22 cellular contexts compared by ENCODE assay signal in genomic region chr1:13587256-13588030, GRCh38. TPM values are rescaled to one million over a fixed set of nuclear protein-coding genes. Genes with fewer than 3 reads are reported as not detected.
A peak's percentile ranks its signal among the peaks of the same experiment; 100 is the strongest.
DNase-seq lines count a peak whose midpoint lies in the region; ATAC-seq and TF ChIP-seq lines count a peak whose summit lies in the region.
"Had no signal": no experiment of that assay in that cellular context is flagged by ENCODE, and none has a peak within 500 bp of the region (broad histone marks: within the 10 kb centered on the region; RNA-seq: fewer than 3 reads in every experiment).

No MANE protein-coding gene starts in this region.

- peaks cover 26% of the 10 kb centered on the region for H3K4me1 ChIP-seq in iPS-20b (ENCODE audit: insufficient read depth, low read length)
- H3K4me1 ChIP-seq in smooth muscle cell (ENCODE audit: low read depth) = peaks cover 34% of the 10 kb centered on the region

- DNase-seq in NCI-H226 (peak; percentile 88), T47D (ENCODE audit: low read depth in 1 of 2, low spot score in 1 of 2) (peak; percentile 19 to 36), smooth muscle cell (lab: John Stamatoyannopoulos, UW; ENCODE audit: unreplicated experiment) (no peak), HuH-7.5 (ENCODE audit: low spot score) (no peak)
- DNase-seq: activated naive CD8-positive, alpha-beta T cell treated with anti-CD3 and anti-CD28 coated beads for 36 hours; activated T-cell treated with anti-CD3 and anti-CD28 coated beads for 4 hours; AML-193; Caco-2; endodermal cell; GDM1; HFFc6; IMR-90; islet precursor cell; NCI-H1048; SHP77; stimulated activated CD4-positive, alpha-beta T cell treated with anti-CD3 and anti-CD28 coated beads, Interleukin-15, amount 100 ng/mL, for 24 hours; stimulated activated naive CD8-positive, alpha-beta T cell treated with anti-CD3 and anti-CD28 coated beads, Interleukin-15, amount 100 ng/mL, for 72 hours had no signal

- H3K27me3 ChIP-seq in iPS-20b (ENCODE audit: insufficient read depth, low read length) = peaks cover 13% of the 10 kb centered on the region; the same call in 1 of the 2 replicates
- no peaks in the 10 kb centered on the region for H3K27me3 ChIP-seq in smooth muscle cell (ENCODE audit: low read depth)

- H3K79me2 ChIP-seq in smooth muscle cell (ENCODE audit: low read depth) = peaks cover 88% of the 10 kb centered on the region

- H3K27ac ChIP-seq in iPS-20b (ENCODE audit: low read length) = no peak overlapping the region
- H3K27ac ChIP-seq in smooth muscle cell (ENCODE audit: low read depth) = peak overlapping the region; percentile 94

- H3K36me3 ChIP-seq in iPS-20b (ENCODE audit: insufficient read depth, low read depth, low read length) (peaks cover 34% of the 10 kb centered on the region), smooth muscle cell (ENCODE audit: low read depth) (no peaks in the 10 kb centered on the region)
- H3K36me3 ChIP-seq: gastroesophageal sphincter had no signal

- WGBS in smooth muscle cell (ENCODE audit: low lambda C conversion rate) = 25% methylated on average over 9 of the region's 9 CpGs

- no peak overlapping the region for H3K9ac ChIP-seq in iPS-20b (ENCODE audit: low read depth, low read length)
- H3K9ac ChIP-seq in smooth muscle cell (ENCODE audit: low read depth) = no peak overlapping the region

- H3K9me3 ChIP-seq in iPS-20b (ENCODE audit: insufficient read depth, low read depth, low read length) (no peaks in the 10 kb centered on the region), smooth muscle cell (replicated peaks; ENCODE audit: low read depth) (no peaks in the 10 kb centered on the region)
- H3K9me3 ChIP-seq: Caco-2, gastroesophageal sphincter had no signal

- peaks cover 65% of the 10 kb centered on the region for H4K20me1 ChIP-seq in smooth muscle cell (ENCODE audit: low read depth)

- in situ Hi-C loops in T47D (cut with HindIII; ENCODE audit: low pct_unique_long_range_greater_than_20kb, low sequenced_read_pairs) = no loop called here

- TF ChIP-seq CTCF in smooth muscle cell (IDR thresholded peaks at IDR 0.05; ENCODE audit: borderline replicate concordance, insufficient read depth, poor library complexity, severe bottlenecking) = no peak

- H3K4me2 ChIP-seq in smooth muscle cell = peak overlapping the region; percentile 84

- ATAC-seq in HG02623 (IDR thresholded peaks at IDR 0.05; ENCODE audit: unreplicated experiment) (no peak), GM19324 (IDR thresholded peaks at IDR 0.05; ENCODE audit: low FRiP score, unreplicated experiment) (no peak)
- ATAC-seq: gastroesophageal sphincter; stimulated activated naive CD8-positive, alpha-beta T cell treated with anti-CD3 and anti-CD28 coated beads, Interleukin-15, amount 100 ng/mL, for 72 hours had no signal

- no peak overlapping the region for H2AFZ ChIP-seq in smooth muscle cell (ENCODE audit: low read depth)

- H3K4me3 ChIP-seq in iPS-20b (ENCODE audit: low read length) (0 out of 2 replicates have a peak overlapping the region, but pooled peaks have one; percentile 15), smooth muscle cell (peak overlapping the region; percentile 70)
- H3K4me3 ChIP-seq: gastroesophageal sphincter had no signal

- peaks cover 37% of the 10 kb centered on the region for H3F3A ChIP-seq in smooth muscle cell (ENCODE audit: low read depth)

RNA-seq across cellular contexts. Expression of gene PDPN, which starts 3.8 kb away (rescaled TPM):
- 459 and 476 TPM in 2 replicates for total RNA-seq in smooth muscle cell
- 336 and 414 TPM in 2 replicates for polyA plus RNA-seq in smooth muscle cell
- total RNA-seq: activated naive CD8-positive, alpha-beta T cell treated with anti-CD3 and anti-CD28 coated beads for 36 hours; Caco-2; HFFc6; IMR-90; T-helper 2 cell treated with Interferon-gamma antibody and Interleukin-4, amounts not matched to agents 100 ng/mL and 5 ng/mL, for 36 hours had no signal

Comparison
In these comparisons a context has a peak if more than half of its experiments do, and no peak if none do; other contexts are left out.
1. DNase-seq: peak in NCI-H226 (single experiment) and T47D (2 of 2); none in smooth muscle cell (single experiment) and HuH-7.5 (single experiment).